In the genomic region with DNA sequence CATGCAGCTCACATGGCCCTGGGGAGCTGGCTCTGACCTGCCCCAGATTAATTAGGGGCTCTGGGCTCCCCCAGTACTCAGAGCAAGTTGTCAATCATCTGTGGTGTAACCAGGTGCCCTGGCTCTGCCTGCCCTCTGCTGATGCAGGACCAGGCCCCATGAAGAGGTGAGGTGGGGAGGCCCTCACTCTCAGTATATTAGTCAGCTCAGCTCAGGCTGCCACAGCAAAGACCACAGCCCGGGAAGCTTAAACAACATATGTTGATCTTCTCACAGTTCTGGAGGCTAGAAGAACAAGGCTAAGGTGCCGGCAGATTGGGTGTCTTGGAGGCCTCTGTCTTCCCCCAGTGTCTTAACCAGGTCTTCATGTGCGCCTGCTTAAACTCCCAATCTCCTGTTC, we compare ENCODE assay signal across 1 cellular context.
TF ChIP-seq lines count a peak whose summit lies in the region.

No MANE protein-coding gene starts in this region.

TF ChIP-seq in WTC11, 78 proteins besides CTCF, POLR2A, EP300 and RAD21 (continued from another document):
- TF ChIP-seq RELA (CRISPR knock-in tag; IDR thresholded peaks at IDR 0.05; ENCODE audit: borderline replicate concordance), result no peak
